In genomic region chr4:86831262-86832090, GRCh38 we compare ENCODE assay signal across 1 cellular context.
TF ChIP-seq lines count a peak whose summit lies in the region.

No MANE protein-coding gene starts in this region.

TF ChIP-seq in HepG2, 621 proteins besides CTCF, POLR2A, EP300 and RAD21 (continued from another document):
- TF ChIP-seq ZBTB20 (CRISPR knock-in tag; IDR thresholded peaks at IDR 0.05; ENCODE audit: borderline replicate concordance, low read depth) (no peak), PHF5A (CRISPR knock-in tag; IDR thresholded peaks at IDR 0.05; ENCODE audit: low read depth, unreplicated experiment) (no peak), ZNF598 (CRISPR knock-in tag; IDR thresholded peaks at IDR 0.05; ENCODE audit: borderline replicate concordance) (no peak)
